8 cellular contexts compared by ENCODE assay signal in the genomic region with DNA sequence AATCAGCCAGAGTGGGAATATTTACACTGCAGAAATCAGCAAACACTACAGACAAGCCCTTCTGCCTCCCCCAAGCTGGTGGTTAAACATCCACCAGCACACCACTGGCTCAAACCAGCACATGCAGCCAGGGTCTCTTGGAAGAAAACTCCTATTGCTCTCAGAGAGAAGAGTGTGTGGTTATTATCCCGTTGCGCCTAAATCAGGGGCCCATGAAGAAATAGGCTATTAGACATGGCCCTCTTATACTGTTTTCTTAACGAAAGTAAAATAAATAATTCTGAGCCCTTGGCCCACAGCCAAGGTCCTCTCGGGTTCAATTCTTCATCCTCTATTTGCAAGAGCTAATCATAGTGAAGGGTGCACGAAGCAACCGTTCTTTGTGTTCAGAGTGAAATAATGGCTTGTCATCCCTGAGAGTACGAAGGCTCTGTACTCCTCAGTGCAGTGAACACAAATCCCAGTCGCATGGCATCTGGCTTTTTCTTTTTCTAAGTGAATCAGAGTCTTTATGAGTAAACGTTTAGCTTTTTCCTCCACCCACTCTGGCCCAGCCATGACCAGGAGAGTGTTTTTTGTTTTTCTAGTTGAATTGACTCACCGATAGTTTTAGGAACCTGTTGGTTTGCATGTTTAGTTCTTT. TPM values are rescaled to one million over a fixed set of nuclear protein-coding genes. Genes with fewer than 3 reads are reported as not detected.
DNase-seq lines count a peak whose midpoint lies in the region; ATAC-seq and TF ChIP-seq lines count a peak whose summit lies in the region.

No MANE protein-coding gene starts in this region.

- H3K9me3 Mint-ChIP-seq in type B pancreatic cell, result no peaks in the 10 kb centered on the region

- H3K4me1 Mint-ChIP-seq in type B pancreatic cell (ENCODE audit: unreplicated experiment), result peaks cover 12% of the 10 kb centered on the region

- H3K36me3 ChIP-seq in BJ (ENCODE audit: control insufficient read depth, insufficient read depth, low read length), result no peaks in the 10 kb centered on the region

- peak overlapping the region; percentile 94 for H3K27ac Mint-ChIP-seq in type B pancreatic cell

- POLR2A ChIA-PET in BJ (lab: Charles Lee), result interaction anchor here (0.5 kb wide), 1 partner anchor 1032 kb away, joined by 7 read pairs; no protein-coding TSS in a partner anchor

- ATAC-seq in GM19043 (IDR thresholded peaks at IDR 0.05; ENCODE audit: low read depth, unreplicated experiment) (peak; percentile 70), HG03432 (IDR thresholded peaks at IDR 0.05; ENCODE audit: unreplicated experiment) (peak; percentile 83)

- H3K36me3 Mint-ChIP-seq in type B pancreatic cell, result no peaks in the 10 kb centered on the region

- DNase-seq in BJ (ENCODE audit: low read depth), result peak; percentile 51
- peak; percentile 71 for DNase-seq in RKO (ENCODE audit: low spot score)
- DNase-seq in fibroblast of villous mesenchyme (ENCODE audit: low read depth), result peak; percentile 55
- DNase-seq in type B pancreatic cell (ENCODE audit: extremely low spot score, unreplicated experiment), result no peak
- DNase-seq in activated gamma-delta T cell (lab: John Stamatoyannopoulos, UW), result no peak
- no peak for DNase-seq in NK-92 (lab: John Stamatoyannopoulos, UW; ENCODE audit: unreplicated experiment)

- TF ChIP-seq CTCF in BJ (IDR thresholded peaks at IDR 0.05; ENCODE audit: insufficient read depth, low read depth, low read length) (no peak), fibroblast of villous mesenchyme (IDR thresholded peaks at IDR 0.05; ENCODE audit: insufficient read depth, low read depth, low read length) (no peak), type B pancreatic cell (conservative IDR thresholded peaks at IDR 0.05) (no peak)

- no peaks in the 10 kb centered on the region for H3K27me3 ChIP-seq in BJ (ENCODE audit: control insufficient read depth, insufficient read depth, low read length)

- H3K4me3 ChIP-seq in BJ (ENCODE audit: low read depth, low read length) (no peak overlapping the region), fibroblast of villous mesenchyme (ENCODE audit: low read depth, low read length) (peak overlapping the region; percentile 9)

- CTCF ChIA-PET in BJ (lab: Yijun Ruan, JAX), result interaction anchor here (0.8 to 1.5 kb wide), 5 partner anchors 9 to 356 kb away, joined by 3 to 5 read pairs (median 3); no protein-coding TSS in a partner anchor

- no peaks in the 10 kb centered on the region for H3K27me3 Mint-ChIP-seq in type B pancreatic cell

- peak overlapping the region; percentile 75 for H3K4me3 Mint-ChIP-seq in type B pancreatic cell

RNA-seq across cellular contexts. Expression of a gene that starts 33.4 kb away (rescaled TPM):
- polyA plus RNA-seq in BJ (2011; rRNA removed), result 0.42 and 0.52 TPM in 2 replicates
- polyA minus RNA-seq in BJ (2011; rRNA and poly(A)+ RNA removed), result 0.57 and 0.62 TPM in 2 replicates
- 0.64 and 0.86 TPM in 2 replicates for total RNA-seq in fibroblast of villous mesenchyme
- 53.5 and 97.1 TPM in 2 replicates for total RNA-seq in type B pancreatic cell (ENCODE audit: low replicate concordance)

Comparison
In these comparisons a context has a peak if more than half of its experiments do, and no peak if none do; other contexts are left out.
1. DNase-seq: peak in BJ (single experiment), RKO (single experiment) and fibroblast of villous mesenchyme (single experiment); none in type B pancreatic cell (single experiment), activated gamma-delta T cell (single experiment) and NK-92 (single experiment).
2. RNA of a gene that starts 33.4 kb away (total RNA-seq): 53.5 to 97.1 TPM in type B pancreatic cell; 0.64 to 0.86 TPM in fibroblast of villous mesenchyme; every median in the first group is over 10 times any median in the second.